22 cellular contexts compared by ENCODE assay signal in the genomic region with DNA sequence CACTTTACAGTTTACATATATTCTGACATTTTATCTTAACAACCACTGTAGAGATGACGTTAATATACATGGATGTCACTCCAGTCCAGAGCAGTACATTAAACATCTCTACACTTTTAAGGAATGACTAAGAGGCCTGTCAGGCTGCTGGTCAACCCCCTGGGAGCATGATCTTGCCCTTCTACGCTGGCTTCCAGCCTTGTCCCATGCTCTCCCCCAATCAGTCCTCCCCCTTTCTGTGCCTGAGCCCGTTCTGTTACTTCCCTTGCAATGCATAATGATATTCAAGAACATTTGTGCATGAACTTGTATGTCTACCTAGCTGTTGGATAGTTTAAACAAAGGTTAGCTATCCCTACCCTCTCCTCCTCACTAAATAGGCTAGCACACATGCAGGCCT. TPM values are rescaled to one million over a fixed set of nuclear protein-coding genes. Genes with fewer than 3 reads are reported as not detected.
"Had no signal": no experiment of that assay in that cellular context is flagged by ENCODE, and none has a peak within 500 bp of the region (broad histone marks: within the 10 kb centered on the region; RNA-seq: fewer than 3 reads in every experiment).

No MANE protein-coding gene starts in this region.

- H3K27ac ChIP-seq: coronary artery, neutrophil, parathyroid adenoma, thoracic aorta, upper lobe of left lung had no signal

- H3K27me3 Mint-ChIP-seq: activated CD4-positive, alpha-beta T cell treated with anti-CD3 and anti-CD28 coated beads for 36 hours; activated naive CD8-positive, alpha-beta T cell treated with anti-CD3 and anti-CD28 coated beads, Interleukin-2, amount 10 ng/mL, durations not matched to agents 7 days and 5 days; brain; central memory CD8-positive, alpha-beta T cell; stimulated activated memory B cell treated with anti-CD40 and anti-IgM and Interleukin-4, amounts not matched to agents 10 μg/mL and 1 μg/mL and 100 μg/mL, for 72 hours; T-helper 17 cell had no signal

- H3K27me3 ChIP-seq: neutrophil, upper lobe of left lung had no signal

- H3K27ac Mint-ChIP-seq: activated CD4-positive, alpha-beta T cell treated with anti-CD3 and anti-CD28 coated beads for 36 hours; activated naive CD8-positive, alpha-beta T cell treated with anti-CD3 and anti-CD28 coated beads, Interleukin-2, amount 10 ng/mL, durations not matched to agents 7 days and 5 days; brain; natural killer cell; stimulated activated memory B cell treated with anti-CD40 and anti-IgM and Interleukin-4, amounts not matched to agents 10 μg/mL and 1 μg/mL and 100 μg/mL, for 72 hours; T-helper 17 cell; WTC11 had no signal

- H3K36me3 ChIP-seq: neutrophil, thoracic aorta, upper lobe of left lung had no signal

- ATAC-seq: activated CD4-positive, alpha-beta T cell treated with anti-CD3 and anti-CD28 coated beads for 36 hours; left cardiac atrium; natural killer cell; sciatic nerve; stimulated activated memory B cell treated with anti-CD40 and anti-IgM and Interleukin-4, amounts not matched to agents 10 μg/mL and 1 μg/mL and 100 μg/mL, for 72 hours; T-helper 17 cell; WTC11 had no signal

- FAIRE-seq: islet of Langerhans had no signal

- H3K9ac ChIP-seq: parathyroid adenoma had no signal

- H3K36me3 Mint-ChIP-seq: activated naive CD8-positive, alpha-beta T cell treated with anti-CD3 and anti-CD28 coated beads, Interleukin-2, amount 10 ng/mL, durations not matched to agents 7 days and 5 days; brain; natural killer cell; stimulated activated memory B cell treated with anti-CD40 and anti-IgM and Interleukin-4, amounts not matched to agents 10 μg/mL and 1 μg/mL and 100 μg/mL, for 72 hours; WTC11 had no signal

- H2AFZ ChIP-seq: parathyroid adenoma had no signal

- H3K4me1 ChIP-seq: parathyroid adenoma, upper lobe of left lung had no signal

- H3K9me3 ChIP-seq: neutrophil, thoracic aorta, upper lobe of left lung had no signal

- H3K4me3 ChIP-seq: coronary artery, thoracic aorta, upper lobe of left lung had no signal

- H3K4me3 Mint-ChIP-seq: activated CD4-positive, alpha-beta T cell treated with anti-CD3 and anti-CD28 coated beads for 36 hours; activated naive CD8-positive, alpha-beta T cell treated with anti-CD3 and anti-CD28 coated beads, Interleukin-2, amount 10 ng/mL, durations not matched to agents 7 days and 5 days; brain; central memory CD8-positive, alpha-beta T cell; natural killer cell; stimulated activated memory B cell treated with anti-CD40 and anti-IgM and Interleukin-4, amounts not matched to agents 10 μg/mL and 1 μg/mL and 100 μg/mL, for 72 hours; T-helper 17 cell; WTC11 had no signal

- DNase-seq: activated CD4-positive, alpha-beta T cell treated with anti-CD3 and anti-CD28 coated beads for 36 hours; activated CD4-positive, alpha-beta T cell treated with anti-CD3 and anti-CD28 coated beads, Interleukin-2, amount 50 U/mL, for 48 hours; activated naive CD4-positive, alpha-beta T cell; activated naive CD8-positive, alpha-beta T cell treated with anti-CD3 and anti-CD28 coated beads, Interleukin-2, amount 10 ng/mL, durations not matched to agents 7 days and 5 days; amygdala; hippocampal formation; left cardiac atrium; mesendoderm; natural killer cell; stimulated activated CD4-positive, alpha-beta T cell treated with anti-CD3 and anti-CD28 coated beads, Interleukin-4, amount 100 ng/mL, for 24 hours; T-helper 17 cell; upper lobe of left lung had no signal

- H3K79me2 ChIP-seq: parathyroid adenoma had no signal

- H3K4me1 Mint-ChIP-seq: activated CD4-positive, alpha-beta T cell treated with anti-CD3 and anti-CD28 coated beads for 36 hours; activated naive CD8-positive, alpha-beta T cell treated with anti-CD3 and anti-CD28 coated beads, Interleukin-2, amount 10 ng/mL, durations not matched to agents 7 days and 5 days; brain; central memory CD8-positive, alpha-beta T cell; natural killer cell; stimulated activated memory B cell treated with anti-CD40 and anti-IgM and Interleukin-4, amounts not matched to agents 10 μg/mL and 1 μg/mL and 100 μg/mL, for 72 hours; T-helper 17 cell had no signal

RNA-seq across cellular contexts. Expression of gene PLCB4, which starts 40.5 kb away (rescaled TPM):
- total RNA-seq: activated naive CD8-positive, alpha-beta T cell treated with anti-CD3 and anti-CD28 coated beads, Interleukin-2, amount 10 ng/mL, durations not matched to agents 7 days and 5 days had no signal
